15 cellular contexts compared by ENCODE assay signal in the genomic region with DNA sequence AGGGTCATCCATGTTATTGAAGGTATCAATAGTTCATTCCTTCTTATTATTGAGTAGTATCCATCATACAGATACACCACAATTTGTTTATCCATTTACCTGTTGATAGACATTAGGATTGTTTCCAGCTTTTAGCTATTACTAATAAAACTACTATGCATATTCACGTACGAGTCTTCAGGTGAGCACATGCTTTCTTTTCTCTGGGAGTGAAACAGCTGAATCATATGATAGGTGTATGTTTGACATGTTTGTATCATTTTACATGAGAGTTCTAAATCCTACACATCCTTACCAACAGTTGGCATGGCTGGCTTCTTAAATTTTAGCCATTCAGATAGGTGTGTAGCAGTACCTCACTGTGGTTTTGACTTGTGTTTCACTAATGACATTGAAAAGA.
A peak's percentile ranks its signal among the peaks of the same experiment; 100 is the strongest.
DNase-seq lines count a peak whose midpoint lies in the region; ATAC-seq, FAIRE-seq and TF ChIP-seq lines count a peak whose summit lies in the region.
"Had no signal": no experiment of that assay in that cellular context is flagged by ENCODE, and none has a peak within 500 bp of the region (broad histone marks: within the 10 kb centered on the region; RNA-seq: fewer than 3 reads in every experiment).

No MANE protein-coding gene starts in this region.

- H3K27ac ChIP-seq in SK-N-SH (ENCODE audit: low read depth in 2 of 2, low read length in 1 of 2): peak overlapping the region; percentile 88 to 96; a peak in 3 of 4 replicates
- peak overlapping the region; percentile 50 to 77 (median 55) for H3K27ac ChIP-seq in thyroid gland

- H3K79me2 ChIP-seq in SK-N-SH (ENCODE audit: insufficient read depth): peaks cover 100% of the 10 kb centered on the region

- no peaks in the 10 kb centered on the region for H3K27me3 Mint-ChIP-seq in stimulated activated naive CD8-positive, alpha-beta T cell treated with anti-CD3 and anti-CD28 coated beads, Interleukin-15, Interleukin-2, amounts not matched to agents 100 ng/mL and 50 ng/mL, for 24 hours
- H3K27me3 Mint-ChIP-seq: IgD-negative memory B cell had no signal

- DNase-seq in stimulated activated naive CD8-positive, alpha-beta T cell treated with anti-CD3 and anti-CD28 coated beads, Interleukin-15, Interleukin-2, amounts not matched to agents 100 U/mL and 50 U/mL, for 24 hours: no peak
- no peak for DNase-seq in SK-N-SH
- DNase-seq in thyroid gland: no peak
- no peak for DNase-seq in H7
- DNase-seq in SW480 (ENCODE audit: low spot score): no peak
- no peak for DNase-seq in NOMO-1 (lab: John Stamatoyannopoulos, UW; ENCODE audit: unreplicated experiment in 2 of 2)
- DNase-seq: activated CD4-positive, alpha-beta T cell treated with anti-CD3 and anti-CD28 coated beads, Interleukin-2, amount 50 U/mL, for 1 hour; activated naive CD4-positive, alpha-beta T cell; hypothalamus; upper lobe of left lung had no signal

- peaks cover 70% of the 10 kb centered on the region for H3K4me1 Mint-ChIP-seq in stimulated activated naive CD8-positive, alpha-beta T cell treated with anti-CD3 and anti-CD28 coated beads, Interleukin-15, Interleukin-2, amounts not matched to agents 100 ng/mL and 50 ng/mL, for 24 hours (ENCODE audit: low read depth)

- FAIRE-seq in colon (lab: Jason Lieb, UNC): peak; percentile 47
- FAIRE-seq: GM12878 had no signal

- H3K36me3 ChIP-seq in SK-N-SH (replicated peaks in 1 of 2; ENCODE audit: control insufficient read depth in 1 of 2, insufficient read depth in 2 of 2, low read length in 1 of 2) (peaks cover 55 to 85% of the 10 kb centered on the region in 2 experiments), thyroid gland (no peaks in the 10 kb centered on the region), H7 (replicated peaks; ENCODE audit: control insufficient read depth, insufficient read depth, low read length) (peaks cover 1% of the 10 kb centered on the region; the same call in 1 of the 2 replicates)
- H3K36me3 ChIP-seq: upper lobe of left lung had no signal

- no peak for TF ChIP-seq POLR2A in thyroid gland (IDR thresholded peaks at IDR 0.05)

- H3K27me3 ChIP-seq in SK-N-SH (ENCODE audit: insufficient read depth) (no peaks in the 10 kb centered on the region), thyroid gland (no peaks in the 10 kb centered on the region), H7 (ENCODE audit: control insufficient read depth, insufficient read depth, low read length) (no peaks in the 10 kb centered on the region)
- H3K27me3 ChIP-seq: upper lobe of left lung had no signal

- peaks cover 0 to 55% of the 10 kb centered on the region in 2 experiments; a peak in 2 of 4 replicates for H3K4me1 ChIP-seq in SK-N-SH (ENCODE audit: control insufficient read depth in 1 of 2, insufficient read depth in 2 of 2, low read depth in 1 of 2, low read length in 1 of 2)
- peaks cover 12 to 65% of the 10 kb centered on the region in 2 donors for H3K4me1 ChIP-seq in thyroid gland

- 32% methylated on average over 2 of the region's 2 CpGs for WGBS in SK-N-SH (ENCODE audit: low lambda C conversion rate)
- WGBS in thyroid gland, 2 donors: 89 to 93% methylated on average over 2 of the region's 2 CpGs

- H3K4me2 ChIP-seq in SK-N-SH: peak overlapping the region; percentile 81

- H3K4me3 ChIP-seq in SK-N-SH (ENCODE audit: low read depth in 2 of 2, low read length in 1 of 2): peak overlapping the region in 1 of 2 experiments; percentile 46; a peak in 2 of 4 replicates
- no peak overlapping the region for H3K4me3 ChIP-seq in thyroid gland (replicated peaks in 1 of 3)
- H3K4me3 ChIP-seq in H7 (ENCODE audit: insufficient read depth, low read depth, low read length): no peak overlapping the region
- H3K4me3 ChIP-seq: GM12878, upper lobe of left lung had no signal

- ATAC-seq in stimulated activated naive CD8-positive, alpha-beta T cell treated with anti-CD3 and anti-CD28 coated beads, Interleukin-15, Interleukin-2, amounts not matched to agents 100 U/mL and 50 U/mL, for 24 hours: no peak
- ATAC-seq: esophagus mucosa, GM12878 had no signal

- peaks cover 94% of the 10 kb centered on the region for H3F3A ChIP-seq in SK-N-SH (replicated peaks; ENCODE audit: insufficient read depth)

- H3K36me3 Mint-ChIP-seq in stimulated activated naive CD8-positive, alpha-beta T cell treated with anti-CD3 and anti-CD28 coated beads, Interleukin-15, Interleukin-2, amounts not matched to agents 100 ng/mL and 50 ng/mL, for 24 hours (ENCODE audit: low read depth): peaks cover 63% of the 10 kb centered on the region

- H3K27ac Mint-ChIP-seq in stimulated activated naive CD8-positive, alpha-beta T cell treated with anti-CD3 and anti-CD28 coated beads, Interleukin-15, Interleukin-2, amounts not matched to agents 100 ng/mL and 50 ng/mL, for 24 hours: peak overlapping the region; percentile 97

- POLR2A ChIA-PET in SK-N-SH (lab: Yijun Ruan, JAX): no interaction called here

- intact Hi-C loops in thyroid gland (cut with DNase I): no loop called here

- peak overlapping the region; percentile 73 for H3K4me3 Mint-ChIP-seq in stimulated activated naive CD8-positive, alpha-beta T cell treated with anti-CD3 and anti-CD28 coated beads, Interleukin-15, Interleukin-2, amounts not matched to agents 100 ng/mL and 50 ng/mL, for 24 hours

- peak overlapping the region; percentile 99 for H3K9ac ChIP-seq in SK-N-SH

- no peak for TF ChIP-seq RAD21 in SK-N-SH (IDR thresholded peaks at IDR 0.05; ENCODE audit: low read length)

- CTCF ChIA-PET in SK-N-SH (lab: Yijun Ruan, JAX): no interaction called here

- H3K9me2 ChIP-seq in SK-N-SH: no peaks in the 10 kb centered on the region

- no peak overlapping the region for H2AFZ ChIP-seq in SK-N-SH (ENCODE audit: low read depth)

- H4K20me1 ChIP-seq in SK-N-SH (ENCODE audit: insufficient read depth): peaks cover 3% of the 10 kb centered on the region; the same call in 1 of the 2 replicates

- no peak for TF ChIP-seq CTCF in SK-N-SH (IDR thresholded peaks at IDR 0.05)
- no peak for TF ChIP-seq CTCF in thyroid gland (IDR thresholded peaks at IDR 0.05)

- no peaks in the 10 kb centered on the region for H3K9me3 Mint-ChIP-seq in stimulated activated naive CD8-positive, alpha-beta T cell treated with anti-CD3 and anti-CD28 coated beads, Interleukin-15, Interleukin-2, amounts not matched to agents 100 ng/mL and 50 ng/mL, for 24 hours
- H3K9me3 Mint-ChIP-seq: IgD-negative memory B cell had no signal

- no peak for TF ChIP-seq EP300 in SK-N-SH (IDR thresholded peaks at IDR 0.05; ENCODE audit: borderline replicate concordance in 1 of 2, low read depth in 1 of 2, low read length in 1 of 2)

- no peaks in the 10 kb centered on the region for H3K9me3 ChIP-seq in SK-N-SH
- no peaks in the 10 kb centered on the region for H3K9me3 ChIP-seq in thyroid gland
- H3K9me3 ChIP-seq: upper lobe of left lung had no signal

TF ChIP-seq in SK-N-SH, 30 proteins besides CTCF, POLR2A, EP300 and RAD21:
- TF ChIP-seq JUND (IDR thresholded peaks at IDR 0.05) (0 out of 2 replicates have a peak, but pooled peaks have one; percentile 0), SIN3A (IDR thresholded peaks at IDR 0.05; ENCODE audit: borderline replicate concordance, low read depth, low read length) (no peak), POLR2AphosphoS5 (IDR thresholded peaks at IDR 0.05; ENCODE audit: low read depth, low read length) (peak; percentile 53)
- TF ChIP-seq, protein P1, sequence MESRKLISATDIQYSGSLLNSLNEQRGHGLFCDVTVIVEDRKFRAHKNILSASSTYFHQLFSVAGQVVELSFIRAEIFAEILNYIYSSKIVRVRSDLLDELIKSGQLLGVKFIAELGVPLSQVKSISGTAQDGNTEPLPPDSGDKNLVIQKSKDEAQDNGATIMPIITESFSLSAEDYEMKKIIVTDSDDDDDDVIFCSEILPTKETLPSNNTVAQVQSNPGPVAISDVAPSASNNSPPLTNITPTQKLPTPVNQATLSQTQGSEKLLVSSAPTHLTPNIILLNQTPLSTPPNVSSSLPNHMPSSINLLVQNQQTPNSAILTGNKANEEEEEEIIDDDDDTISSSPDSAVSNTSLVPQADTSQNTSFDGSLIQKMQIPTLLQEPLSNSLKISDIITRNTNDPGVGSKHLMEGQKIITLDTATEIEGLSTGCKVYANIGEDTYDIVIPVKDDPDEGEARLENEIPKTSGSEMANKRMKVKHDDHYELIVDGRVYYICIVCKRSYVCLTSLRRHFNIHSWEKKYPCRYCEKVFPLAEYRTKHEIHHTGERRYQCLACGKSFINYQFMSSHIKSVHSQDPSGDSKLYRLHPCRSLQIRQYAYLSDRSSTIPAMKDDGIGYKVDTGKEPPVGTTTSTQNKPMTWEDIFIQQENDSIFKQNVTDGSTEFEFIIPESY (IDR thresholded peaks at IDR 0.05; ENCODE audit: borderline replicate concordance, low read depth): no peak
